ENCODE assay signal across 20 cellular contexts in genomic region chr19:46475976-46476375, GRCh38. TPM values are rescaled to one million over a fixed set of nuclear protein-coding genes. Genes with fewer than 3 reads are reported as not detected.
"Had no signal": no experiment of that assay in that cellular context is flagged by ENCODE, and none has a peak within 500 bp of the region (broad histone marks: within the 10 kb centered on the region; RNA-seq: fewer than 3 reads in every experiment).

No MANE protein-coding gene starts in this region.

- H3K4me3 ChIP-seq: coronary artery, esophagus squamous epithelium, lung, right atrium auricular region, smooth muscle cell had no signal

- DNase-seq: activated CD4-positive, alpha-beta memory T cell treated with anti-CD3 and anti-CD28 coated beads, Interleukin-2, amount 10 ng/mL, durations not matched to agents 7 days and 5 days; activated CD4-positive, alpha-beta T cell treated with anti-CD3 and anti-CD28 coated beads for 4 hours; activated effector memory CD4-positive, alpha-beta T cell treated with anti-CD3 and anti-CD28 coated beads, Interleukin-2, amount 50 U/mL, for 16 hours; activated naive CD8-positive, alpha-beta T cell treated with anti-CD3 and anti-CD28 coated beads for 36 hours; activated T-cell treated with anti-CD3 and anti-CD28 coated beads, Interleukin-2, amount 50 U/mL, for 48 hours; esophagus squamous epithelium; foreskin melanocyte; left colon; naive thymus-derived CD4-positive, alpha-beta T cell; stimulated activated CD4-positive, alpha-beta T cell treated with anti-CD3 and anti-CD28 coated beads, Interleukin-4, amount 100 ng/mL, for 4 hours; stimulated activated CD8-positive, alpha-beta memory T cell treated with anti-CD3 and anti-CD28 coated beads, Interleukin-4, amount 100 ng/mL, for 48 hours; stimulated activated naive CD4-positive, alpha-beta T cell treated with Interleukin-2 at 50 U/mL for 16 hours; T-helper 2 cell had no signal

- H3K27ac Mint-ChIP-seq: activated CD4-positive, alpha-beta memory T cell treated with anti-CD3 and anti-CD28 coated beads, Interleukin-2, amount 10 ng/mL, durations not matched to agents 7 days and 5 days; activated naive CD8-positive, alpha-beta T cell treated with anti-CD3 and anti-CD28 coated beads for 36 hours; naive thymus-derived CD4-positive, alpha-beta T cell; type B pancreatic cell; WTC11 had no signal

- H3K4me3 Mint-ChIP-seq: activated CD4-positive, alpha-beta memory T cell treated with anti-CD3 and anti-CD28 coated beads, Interleukin-2, amount 10 ng/mL, durations not matched to agents 7 days and 5 days; activated naive CD8-positive, alpha-beta T cell treated with anti-CD3 and anti-CD28 coated beads for 36 hours; naive thymus-derived CD4-positive, alpha-beta T cell; type B pancreatic cell; WTC11 had no signal

- H3K27me3 Mint-ChIP-seq: type B pancreatic cell had no signal

- H3K4me2 ChIP-seq: smooth muscle cell had no signal

- H3K36me3 Mint-ChIP-seq: activated naive CD8-positive, alpha-beta T cell treated with anti-CD3 and anti-CD28 coated beads for 36 hours; type B pancreatic cell; WTC11 had no signal

- H3K27me3 ChIP-seq: right atrium auricular region had no signal

- ATAC-seq: left colon; naive thymus-derived CD4-positive, alpha-beta T cell; WTC11 had no signal

- H3K9me3 Mint-ChIP-seq: activated CD4-positive, alpha-beta memory T cell treated with anti-CD3 and anti-CD28 coated beads, Interleukin-2, amount 10 ng/mL, durations not matched to agents 7 days and 5 days; activated naive CD8-positive, alpha-beta T cell treated with anti-CD3 and anti-CD28 coated beads for 36 hours; naive thymus-derived CD4-positive, alpha-beta T cell; type B pancreatic cell; WTC11 had no signal

- H3K36me3 ChIP-seq: esophagus squamous epithelium, right atrium auricular region had no signal

- H3K27ac ChIP-seq: esophagus squamous epithelium had no signal

- H3K9me3 ChIP-seq: esophagus squamous epithelium, right atrium auricular region had no signal

RNA-seq across cellular contexts. Expression of gene PNMA8A, which starts 4.6 kb away (rescaled TPM):
- total RNA-seq: activated CD4-positive, alpha-beta memory T cell treated with anti-CD3 and anti-CD28 coated beads, Interleukin-2, amount 10 ng/mL, durations not matched to agents 7 days and 5 days; mononuclear cell had no signal
- polyA plus RNA-seq: naive thymus-derived CD4-positive, alpha-beta T cell had no signal

RNA-seq across cellular contexts. Expression of gene PNMA8C, which starts 47.2 kb away (rescaled TPM):
- total RNA-seq: activated CD4-positive, alpha-beta memory T cell treated with anti-CD3 and anti-CD28 coated beads, Interleukin-2, amount 10 ng/mL, durations not matched to agents 7 days and 5 days; activated naive CD8-positive, alpha-beta T cell treated with anti-CD3 and anti-CD28 coated beads for 36 hours; esophagus squamous epithelium; mononuclear cell; naive thymus-derived CD4-positive, alpha-beta T cell; right atrium auricular region; smooth muscle cell had no signal
- polyA plus RNA-seq: naive thymus-derived CD4-positive, alpha-beta T cell; smooth muscle cell had no signal
